Comparison of ENCODE assay signal across 8 cellular contexts in genomic region chr4:153344131-153345010, GRCh38. TPM values are rescaled to one million over a fixed set of nuclear protein-coding genes. Genes with fewer than 3 reads are reported as not detected.
DNase-seq lines count a peak whose midpoint lies in the region; ATAC-seq and TF ChIP-seq lines count a peak whose summit lies in the region.

Gene MND1, plus strand, starts transcription at chr4:153344688. Its CDS starts 50 bp downstream, at chr4:153344738.

- H3K27ac ChIP-seq in ovary: no peak within 1 kb of the TSS
- H3K27ac ChIP-seq in thyroid gland: peak within 1 kb of the TSS in 1 of 3 donors; percentile 28

- no peaks in the 10 kb centered on the region for H3K9me3 ChIP-seq in ovary
- H3K9me3 ChIP-seq in thyroid gland: no peaks in the 10 kb centered on the region

- H3K36me3 ChIP-seq in ovary: no peaks in the 10 kb centered on the region
- H3K36me3 ChIP-seq in thyroid gland: peaks cover 0 to 3% of the 10 kb centered on the region in 2 donors

- H3K9me3 Mint-ChIP-seq in activated naive CD4-positive, alpha-beta T cell treated with anti-CD3 and anti-CD28 coated beads, Interleukin-2, amount 50 U/mL, for 72 hours: no peaks in the 10 kb centered on the region

- peaks cover 4 to 22% of the 10 kb centered on the region in 2 donors for H3K36me3 Mint-ChIP-seq in activated naive CD4-positive, alpha-beta T cell treated with anti-CD3 and anti-CD28 coated beads, Interleukin-2, amount 50 U/mL, for 72 hours

- ATAC-seq in HG02610 (IDR thresholded peaks at IDR 0.05; ENCODE audit: unreplicated experiment) (peak; percentile 82), Right ventricle myocardium inferior (peak; percentile 98)
- peak; percentile 94 to 96 for ATAC-seq in activated naive CD4-positive, alpha-beta T cell treated with anti-CD3 and anti-CD28 coated beads, Interleukin-2, amount 50 U/mL, for 72 hours

- TF ChIP-seq EP300 in ovary (IDR thresholded peaks at IDR 0.05): no peak

- intact Hi-C loops in Right ventricle myocardium inferior (cut with DNase I): loop anchor here (1.0 to 10.0 kb wide), 5 partner anchors 90 to 408 kb away; partner anchors contain the start of gene TMEM131L
- intact Hi-C loops in ovary (cut with DNase I): loop anchor here (2.0 to 10.0 kb wide), 5 partner anchors 110 to 233 kb away; partner anchors contain the start of gene TMEM131L (in 1 of the 4)
- intact Hi-C loops in thyroid gland (cut with DNase I): loop anchor here (2.0 to 10.0 kb wide), 2 partner anchors 120 to 232 kb away; partner anchors contain the start of gene TMEM131L

- peak within 1 kb of the TSS; percentile 91 to 96 for H3K27ac Mint-ChIP-seq in activated naive CD4-positive, alpha-beta T cell treated with anti-CD3 and anti-CD28 coated beads, Interleukin-2, amount 50 U/mL, for 72 hours

- H3K4me3 ChIP-seq in ovary (peak within 1 kb of the TSS; percentile 68), thyroid gland (replicated peaks in 1 of 3) (peak within 1 kb of the TSS; percentile 28 to 71 (median 41))

- TF ChIP-seq POLR2A in ovary (IDR thresholded peaks at IDR 0.05) (no peak), thyroid gland (IDR thresholded peaks at IDR 0.05) (no peak)

- H3K4me1 ChIP-seq in ovary (ENCODE audit: insufficient read depth): no peaks in the 10 kb centered on the region
- H3K4me1 ChIP-seq in thyroid gland: peaks cover 4 to 16% of the 10 kb centered on the region in 2 donors

- TF ChIP-seq CTCF in GM12873 (IDR thresholded peaks at IDR 0.05; ENCODE audit: insufficient read depth, low read depth, low read length, missing control alignments): peak; percentile 86
- TF ChIP-seq CTCF in ovary (IDR thresholded peaks at IDR 0.05): peak; percentile 76 to 99 (median 78)
- peak; percentile 68 to 99 (median 86) for TF ChIP-seq CTCF in thyroid gland (IDR thresholded peaks at IDR 0.05)

- 0 to 1% (median 0%) methylated on average over 49 to 86 of the region's 86 CpGs for WGBS in ovary, 3 donors
- WGBS in thyroid gland, 2 donors: 2 to 3% methylated on average over 26 to 31 of the region's 86 CpGs

- peak; percentile 74 for DNase-seq in NCI-H1092 (lab: John Stamatoyannopoulos, UW)
- DNase-seq in SKM-1 treated with dmso at 0.1 percent for 144 hours (lab: John Stamatoyannopoulos, UW; ENCODE audit: unreplicated experiment): peak; percentile 75
- DNase-seq in activated naive CD4-positive, alpha-beta T cell treated with anti-CD3 and anti-CD28 coated beads, Interleukin-2, amount 50 U/mL, for 72 hours (ENCODE audit: low spot score in 2 of 2): peak; percentile 93 to 96
- peak; percentile 93 for DNase-seq in Right ventricle myocardium inferior (ENCODE audit: missing footprints)
- DNase-seq in ovary: peak; percentile 82 to 91 (median 88)
- peak; percentile 83 to 89 for DNase-seq in thyroid gland

- H3K27me3 ChIP-seq in ovary (no peaks in the 10 kb centered on the region), thyroid gland (no peaks in the 10 kb centered on the region)

RNA-seq across cellular contexts. Expression of gene MND1, which starts in this region (rescaled TPM):
- 10 to 100 TPM; 27.9 to 31.1 TPM for total RNA-seq in activated naive CD4-positive, alpha-beta T cell treated with anti-CD3 and anti-CD28 coated beads, Interleukin-2, amount 50 U/mL, for 72 hours
- total RNA-seq in Right ventricle myocardium inferior (0.62 TPM), ovary (under 1 TPM in 3 of 7 donors, not detected in 4; 0.28 to 0.67 (median 0.36) TPM), thyroid gland (1 to 10 TPM in 1 of 4 donors, under 1 TPM in 1, not detected in 2; 0.89 to 1.6 TPM)
- 1 to 10 TPM in 1 of 2 donors, under 1 TPM in 1; 0.59 to 3.7 TPM for polyA plus RNA-seq in ovary

Comparison
In these comparisons a context has a peak if more than half of its experiments do, and no peak if none do; other contexts are left out.
1. RNA of gene MND1 (total RNA-seq): 27.9 to 31.1 TPM in activated naive CD4-positive, alpha-beta T cell treated with anti-CD3 and anti-CD28 coated beads, Interleukin-2, amount 50 U/mL, for 72 hours; 0.89 to 1.6 TPM in thyroid gland, 0.62 TPM in Right ventricle myocardium inferior (single experiment) and 0.28 to 0.67 TPM in ovary; every median in the first group is over 10 times any median in the second.
2. Peak in DNase-seq and ATAC-seq in Right ventricle myocardium inferior; RNA of the gene not detected or under 1 TPM.
3. Peak in every context shown above with its lines, with median percentiles within 50 percentile points of each other: CTCF ChIP-seq, ATAC-seq and DNase-seq.